1 cellular context compared by ENCODE assay signal in the genomic region with DNA sequence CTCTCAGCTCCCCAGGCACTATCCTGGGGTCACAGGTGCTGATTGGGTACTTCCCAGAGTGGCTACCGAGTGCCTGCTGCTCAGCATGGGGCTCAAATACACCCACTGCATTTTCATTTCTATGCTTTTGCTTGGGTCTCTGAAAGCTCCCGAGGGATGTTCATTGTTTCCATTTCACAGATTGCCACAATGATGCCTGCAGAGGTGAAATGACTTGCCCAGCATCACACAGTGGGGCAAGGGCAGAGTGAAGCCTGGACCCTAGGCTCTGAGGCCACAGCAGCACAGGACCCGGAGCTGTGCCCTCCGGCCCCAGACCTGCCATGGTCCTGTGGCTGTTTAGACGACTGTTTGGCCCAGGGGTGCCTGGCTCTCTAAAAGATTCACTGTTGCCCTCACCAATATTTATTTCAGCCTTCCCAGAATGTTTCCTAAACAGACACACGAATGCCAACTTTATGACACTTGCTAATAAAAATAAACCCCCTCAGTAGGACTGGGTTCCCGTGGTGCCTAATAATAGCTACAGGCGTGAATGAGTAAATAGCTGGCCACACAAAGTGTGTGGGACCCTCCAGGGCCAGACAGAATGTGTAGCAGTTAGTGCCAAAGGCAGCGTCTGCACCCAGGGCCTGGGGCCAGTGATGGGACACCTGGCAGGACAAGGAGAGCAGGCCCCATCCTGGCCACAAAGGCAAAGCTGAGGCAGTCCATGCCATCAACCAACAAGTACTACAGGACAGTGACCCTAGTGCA.
TF ChIP-seq lines count a peak whose summit lies in the region.

No MANE protein-coding gene starts in this region.

TF ChIP-seq in H1, 55 proteins besides CTCF, POLR2A, EP300 and RAD21:
- TF ChIP-seq CTBP2 (IDR thresholded peaks at IDR 0.05; ENCODE audit: borderline replicate concordance, insufficient read depth, insufficient read length, low read length) (no peak), MAX (IDR thresholded peaks at IDR 0.05) (no peak), SIX5 (IDR thresholded peaks at IDR 0.05; ENCODE audit: low read depth, low read length) (no peak), YY1 (IDR thresholded peaks at IDR 0.05; ENCODE audit: low read depth, low read length) (no peak), SP1 (IDR thresholded peaks at IDR 0.05; ENCODE audit: low read depth, low read length) (no peak), CHD7 (IDR thresholded peaks at IDR 0.05; ENCODE audit: insufficient replicate concordance, low read length) (no peak), HDAC6 (IDR thresholded peaks at IDR 0.05; ENCODE audit: low read depth, low read length) (no peak), ZNF274 (IDR thresholded peaks at IDR 0.05; ENCODE audit: borderline replicate concordance, extremely low read depth, low read length) (no peak), TBP (IDR thresholded peaks at IDR 0.05; ENCODE audit: low read depth, low read length) (no peak), JUN (IDR thresholded peaks at IDR 0.05; ENCODE audit: low read depth, low read length) (no peak), TAF1 (IDR thresholded peaks at IDR 0.05; ENCODE audit: low read depth, low read length) (no peak), KDM1A (IDR thresholded peaks at IDR 0.05; ENCODE audit: borderline replicate concordance, low read length) (no peak), TAF7 (optimal IDR thresholded peaks at IDR 0.05; ENCODE audit: borderline replicate concordance, low read depth, low read length) (no peak), SUZ12 (IDR thresholded peaks at IDR 0.05; ENCODE audit: low read length) (no peak), POU5F1 (IDR thresholded peaks at IDR 0.05; ENCODE audit: low read depth, low read length) (no peak), SP4 (IDR thresholded peaks at IDR 0.05; ENCODE audit: low read length) (no peak), CHD1 (IDR thresholded peaks at IDR 0.05; ENCODE audit: low read depth, low read length) (no peak), ASH2L (IDR thresholded peaks at IDR 0.05; ENCODE audit: low read length) (no peak), HDAC2 (IDR thresholded peaks at IDR 0.05; ENCODE audit: borderline replicate concordance in 1 of 2, low read depth in 2 of 2, low read length in 2 of 2) (no peak), KDM4A (IDR thresholded peaks at IDR 0.05; ENCODE audit: low read depth, low read length, severe bottlenecking) (no peak)
